ENCODE assay signal across 7 cellular contexts in the genomic region with DNA sequence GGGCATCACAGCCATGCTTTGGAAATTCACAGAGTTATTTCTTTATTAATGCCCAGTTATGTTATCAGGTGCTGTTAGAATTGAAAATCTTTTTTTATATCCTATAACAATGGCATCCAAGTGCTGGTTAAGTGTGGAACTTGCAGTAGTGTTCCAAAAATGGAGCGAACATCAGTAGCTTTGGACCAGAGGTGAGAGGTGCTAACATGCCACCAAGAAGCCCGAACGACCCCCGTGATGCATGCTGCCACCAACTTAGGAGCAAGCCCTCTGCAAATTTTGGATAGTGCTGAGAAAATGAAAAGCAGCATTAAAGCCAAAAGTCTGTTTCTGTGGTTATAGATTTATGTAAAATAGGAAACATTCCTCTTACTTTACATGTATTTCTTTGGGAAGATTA. TPM values are rescaled to one million over a fixed set of nuclear protein-coding genes. Genes with fewer than 3 reads are reported as not detected.
"Had no signal": no experiment of that assay in that cellular context is flagged by ENCODE, and none has a peak within 500 bp of the region (broad histone marks: within the 10 kb centered on the region; RNA-seq: fewer than 3 reads in every experiment).

No MANE protein-coding gene starts in this region.

- H3K4me1 Mint-ChIP-seq: IgD-negative memory B cell had no signal

- H3K9me3 Mint-ChIP-seq: IgD-negative memory B cell had no signal

- H3K27me3 Mint-ChIP-seq: IgD-negative memory B cell had no signal

- H3K27ac Mint-ChIP-seq: IgD-negative memory B cell had no signal

- H3K4me3 ChIP-seq: K562 had no signal

- DNase-seq: IMR-90, KBM-7 had no signal

- H3K4me3 Mint-ChIP-seq: IgD-negative memory B cell had no signal

- H3K27ac ChIP-seq: HL-60 had no signal

RNA-seq across cellular contexts. Expression of gene RBP1, which starts 24.8 kb away (rescaled TPM):
- total RNA-seq: HT-29, HT1080 had no signal

RNA-seq across cellular contexts. Expression of gene RBP2, which starts 38.4 kb away (rescaled TPM):
- total RNA-seq: HT-29, HT1080, IMR-90, K562 had no signal
